14 cellular contexts compared by ENCODE assay signal in the genomic region with DNA sequence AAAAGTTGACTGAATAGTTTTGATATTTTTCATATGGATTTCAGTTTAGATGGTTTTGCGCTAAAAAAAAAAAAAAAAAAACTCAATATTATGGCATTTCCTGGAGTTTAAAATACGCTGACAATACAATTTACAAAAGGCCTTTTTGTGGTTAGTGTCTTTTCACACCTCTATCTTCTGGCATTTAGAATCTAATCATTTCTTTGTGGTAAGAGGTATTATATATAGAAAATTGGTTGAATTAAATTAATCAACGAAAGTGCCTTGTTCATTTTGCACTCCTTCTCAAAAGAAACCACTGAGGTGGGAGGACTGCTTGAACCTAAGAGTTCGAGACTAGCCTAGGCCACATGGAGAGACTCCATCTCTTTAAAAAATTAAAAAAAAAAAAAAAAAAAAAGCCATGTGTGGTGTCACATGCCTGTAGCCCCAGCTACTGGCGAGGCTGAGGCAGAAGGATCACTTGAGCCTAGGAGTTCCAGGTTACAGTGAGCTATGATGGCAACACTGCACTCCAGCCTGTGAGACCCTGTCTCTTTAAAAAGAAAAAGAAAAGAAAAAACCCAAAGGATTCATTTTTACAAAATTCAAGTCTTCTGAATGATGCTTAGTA.
DNase-seq lines count a peak whose midpoint lies in the region; ATAC-seq, FAIRE-seq and TF ChIP-seq lines count a peak whose summit lies in the region.
"Had no signal": no experiment of that assay in that cellular context is flagged by ENCODE, and none has a peak within 500 bp of the region (broad histone marks: within the 10 kb centered on the region; RNA-seq: fewer than 3 reads in every experiment).

No MANE protein-coding gene starts in this region.

- H3K56ac ChIP-seq in IMR-90 (ENCODE audit: extremely low read depth, insufficient read depth, low read length) = no peak overlapping the region

- H4K5ac ChIP-seq in IMR-90 (ENCODE audit: low read depth, low read length) = no peak overlapping the region

- no peak overlapping the region for H3K27ac ChIP-seq in IMR-90 (ENCODE audit: insufficient read depth, low read length)
- no peak overlapping the region for H3K27ac ChIP-seq in neural progenitor cell
- no peak overlapping the region for H3K27ac ChIP-seq in kidney (ENCODE audit: low read depth in 2 of 2, low read length in 2 of 2)
- H3K27ac ChIP-seq: C4-2B, thoracic aorta, WERI-Rb-1 had no signal

- H3K4ac ChIP-seq in IMR-90 (ENCODE audit: low read depth, low read length) = no peak overlapping the region

- H2BK15ac ChIP-seq in IMR-90 (ENCODE audit: low read depth, low read length) = no peak overlapping the region

- no peak overlapping the region for H3K18ac ChIP-seq in IMR-90 (ENCODE audit: low read depth, low read length)

- H4K91ac ChIP-seq in IMR-90 (ENCODE audit: insufficient read depth, low read depth, low read length) = no peak overlapping the region

- peaks cover 2% of the 10 kb centered on the region for H3K27me3 Mint-ChIP-seq in activated T-helper 2 cell treated with anti-CD3 and anti-CD28 coated beads, Interferon-gamma antibody, Interleukin-2, Interleukin-4, amounts not matched to agents 10 μg/mL and 5 μg/mL and 100 μg/mL, durations not matched to agents 14 hours and 24 hours and 36 hours (ENCODE audit: low read depth)
- H3K27me3 Mint-ChIP-seq in neural progenitor cell (ENCODE audit: insufficient read depth, low read depth) = no peaks in the 10 kb centered on the region

- H3K4me3 Mint-ChIP-seq in activated T-helper 2 cell treated with anti-CD3 and anti-CD28 coated beads, Interferon-gamma antibody, Interleukin-2, Interleukin-4, amounts not matched to agents 10 μg/mL and 5 μg/mL and 100 μg/mL, durations not matched to agents 14 hours and 24 hours and 36 hours (ENCODE audit: low read depth) = no peak overlapping the region
- no peak overlapping the region for H3K4me3 Mint-ChIP-seq in neural progenitor cell

- no peak for DNase-seq in GM06990 (ENCODE audit: extremely low read depth, insufficient read length)
- no peak for DNase-seq in IMR-90
- DNase-seq in activated T-helper 2 cell treated with anti-CD3 and anti-CD28 coated beads, Interferon-gamma antibody, Interleukin-2, Interleukin-4, amounts not matched to agents 10 μg/mL and 5 μg/mL and 100 μg/mL, durations not matched to agents 14 hours and 24 hours and 36 hours (ENCODE audit: low spot score) = no peak
- no peak for DNase-seq in neural progenitor cell (ENCODE audit: low spot score)
- no peak for DNase-seq in activated effector memory CD4-positive, alpha-beta T cell treated with anti-CD3 and anti-CD28 coated beads, Interleukin-2, amount 50 U/mL, for 16 hours
- DNase-seq in Kasumi-1 (lab: John Stamatoyannopoulos, UW) = no peak
- DNase-seq in kidney = no peak
- DNase-seq: NCI-H1417, psoas muscle, SK-N-SH, WERI-Rb-1 had no signal

- peaks cover 17% of the 10 kb centered on the region for H3K36me3 Mint-ChIP-seq in activated T-helper 2 cell treated with anti-CD3 and anti-CD28 coated beads, Interferon-gamma antibody, Interleukin-2, Interleukin-4, amounts not matched to agents 10 μg/mL and 5 μg/mL and 100 μg/mL, durations not matched to agents 14 hours and 24 hours and 36 hours (ENCODE audit: low read depth)
- H3K36me3 Mint-ChIP-seq in neural progenitor cell = no peaks in the 10 kb centered on the region
- H3K36me3 Mint-ChIP-seq: brain had no signal

- H3K4me2 ChIP-seq in IMR-90 (ENCODE audit: low read depth, low read length) (no peak overlapping the region), neural progenitor cell (peak overlapping the region; percentile 46)
- H3K4me2 ChIP-seq: SK-N-SH had no signal

- H4K8ac ChIP-seq in IMR-90 (ENCODE audit: low read depth in 2 of 2, low read length in 2 of 2) = no peak overlapping the region

- H3F3A ChIP-seq in neural progenitor cell (ENCODE audit: low read depth) = peaks cover 19% of the 10 kb centered on the region

- no peaks in the 10 kb centered on the region for H3K9me3 ChIP-seq in IMR-90 (ENCODE audit: control insufficient read depth, insufficient read depth, low read length)
- no peaks in the 10 kb centered on the region for H3K9me3 ChIP-seq in neural progenitor cell (ENCODE audit: low read depth)
- no peaks in the 10 kb centered on the region for H3K9me3 ChIP-seq in kidney (ENCODE audit: control insufficient read depth in 1 of 2, low read length in 2 of 2)
- H3K9me3 ChIP-seq: psoas muscle, SK-N-SH, thoracic aorta had no signal

- dilution Hi-C loops in IMR-90 (cut with HindIII; ENCODE audit: low sequenced_read_pairs, unreplicated experiment) = no loop called here

- peaks cover 56% of the 10 kb centered on the region for H3K4me1 Mint-ChIP-seq in activated T-helper 2 cell treated with anti-CD3 and anti-CD28 coated beads, Interferon-gamma antibody, Interleukin-2, Interleukin-4, amounts not matched to agents 10 μg/mL and 5 μg/mL and 100 μg/mL, durations not matched to agents 14 hours and 24 hours and 36 hours (ENCODE audit: low read depth)
- H3K4me1 Mint-ChIP-seq in neural progenitor cell = peaks cover 18% of the 10 kb centered on the region

- no peaks in the 10 kb centered on the region for H3K79me2 ChIP-seq in neural progenitor cell (ENCODE audit: low read depth)

- POLR2A ChIA-PET in IMR-90 (lab: Charles Lee; ENCODE audit: unreplicated experiment) = no interaction called here

- no peaks in the 10 kb centered on the region for H3K9me3 Mint-ChIP-seq in activated T-helper 2 cell treated with anti-CD3 and anti-CD28 coated beads, Interferon-gamma antibody, Interleukin-2, Interleukin-4, amounts not matched to agents 10 μg/mL and 5 μg/mL and 100 μg/mL, durations not matched to agents 14 hours and 24 hours and 36 hours
- no peaks in the 10 kb centered on the region for H3K9me3 Mint-ChIP-seq in neural progenitor cell
- H3K9me3 Mint-ChIP-seq: brain had no signal

- H3K14ac ChIP-seq in IMR-90 (replicated peaks; ENCODE audit: low read depth, low read length) = no peak overlapping the region

- TF ChIP-seq CTCF in GM06990 (IDR thresholded peaks at IDR 0.05; ENCODE audit: insufficient read depth, low read length, poor library complexity, severe bottlenecking) (peak; percentile 3), IMR-90 (conservative IDR thresholded peaks at IDR 0.05; ENCODE audit: low read depth, low read length) (no peak), neural progenitor cell (IDR thresholded peaks at IDR 0.05) (no peak), kidney (IDR thresholded peaks at IDR 0.05; ENCODE audit: borderline replicate concordance, extremely low read depth, insufficient read depth) (no peak)

- H3K9me1 ChIP-seq in IMR-90 (ENCODE audit: insufficient read depth, low read length) = no peaks in the 10 kb centered on the region

- H4K20me1 ChIP-seq in IMR-90 (ENCODE audit: insufficient read depth, low read length) = no peaks in the 10 kb centered on the region
- H4K20me1 ChIP-seq in neural progenitor cell (ENCODE audit: low read depth) = peaks cover 3% of the 10 kb centered on the region

- H2BK120ac ChIP-seq in IMR-90 (ENCODE audit: low read depth, low read length) = no peak overlapping the region

- no TSS peak for BruUV-seq in IMR-90 (replicated peaks; lab: Mats Ljungman, UMichigan)

- H3K9ac ChIP-seq in IMR-90 (ENCODE audit: low read depth, low read length) = no peak overlapping the region
- no peak overlapping the region for H3K9ac ChIP-seq in neural progenitor cell
- no peak overlapping the region for H3K9ac ChIP-seq in kidney (ENCODE audit: low read length in 2 of 2)
- H3K9ac ChIP-seq: SK-N-SH had no signal

- H3K4me1 ChIP-seq in IMR-90 (ENCODE audit: control insufficient read depth, insufficient read depth, low read length) = peaks cover 8% of the 10 kb centered on the region
- peaks cover 14% of the 10 kb centered on the region for H3K4me1 ChIP-seq in neural progenitor cell
- H3K4me1 ChIP-seq in kidney (ENCODE audit: control insufficient read depth in 1 of 2, insufficient read depth in 1 of 2, low read depth in 1 of 2, low read length in 2 of 2) = peaks cover 3 to 6% of the 10 kb centered on the region in 2 donors

- no peak overlapping the region for H2AK9ac ChIP-seq in IMR-90 (replicated peaks; ENCODE audit: low read depth, low read length, poor library complexity)

- no peak for TF ChIP-seq POLR2A in IMR-90 (IDR thresholded peaks at IDR 0.05; ENCODE audit: low read depth, low read length)

- H3K23ac ChIP-seq in IMR-90 (ENCODE audit: low read depth, low read length) = no peak overlapping the region

- H2AK5ac ChIP-seq in IMR-90 (ENCODE audit: low read depth, low read length) = no peak overlapping the region

- peaks cover 8 to 27% of the 10 kb centered on the region in 2 experiments for H3K79me1 ChIP-seq in IMR-90 (ENCODE audit: low read depth in 1 of 2, low read length in 2 of 2)

- ATAC-seq in IMR-90 (ENCODE audit: low read depth) = no peak
- ATAC-seq: psoas muscle had no signal

- H3K4me3 ChIP-seq in GM06990 (replicated peaks; ENCODE audit: low read depth, low read length) (peak overlapping the region; percentile 21), IMR-90 (ENCODE audit: insufficient read depth, low read depth, low read length) (no peak overlapping the region), neural progenitor cell (no peak overlapping the region), kidney (ENCODE audit: low read length in 2 of 2) (no peak overlapping the region)
- H3K4me3 ChIP-seq: psoas muscle, thoracic aorta had no signal

- no peak overlapping the region for H2BK20ac ChIP-seq in IMR-90 (ENCODE audit: low read depth, low read length)

- H3K27me3 ChIP-seq in GM06990 (replicated peaks; ENCODE audit: control insufficient read depth, insufficient read depth, low read length) (no peaks in the 10 kb centered on the region), IMR-90 (ENCODE audit: control insufficient read depth, insufficient read depth, low read length) (no peaks in the 10 kb centered on the region), neural progenitor cell (no peaks in the 10 kb centered on the region)

- H3K27ac Mint-ChIP-seq in activated T-helper 2 cell treated with anti-CD3 and anti-CD28 coated beads, Interferon-gamma antibody, Interleukin-2, Interleukin-4, amounts not matched to agents 10 μg/mL and 5 μg/mL and 100 μg/mL, durations not matched to agents 14 hours and 24 hours and 36 hours = peak overlapping the region; percentile 47
- no peak overlapping the region for H3K27ac Mint-ChIP-seq in neural progenitor cell

- H2BK5ac ChIP-seq in IMR-90 (ENCODE audit: low read depth, low read length, poor library complexity, severe bottlenecking) = no peak overlapping the region

- TF ChIP-seq RAD21 in IMR-90 (IDR thresholded peaks at IDR 0.05; ENCODE audit: low read length) = no peak

- H3K36me3 ChIP-seq in GM06990 (ENCODE audit: control insufficient read depth, insufficient read depth, low read length) = no peaks in the 10 kb centered on the region
- H3K36me3 ChIP-seq in IMR-90 (ENCODE audit: control insufficient read depth, insufficient read depth, low read length) = no peaks in the 10 kb centered on the region
- no peaks in the 10 kb centered on the region for H3K36me3 ChIP-seq in neural progenitor cell
- no peaks in the 10 kb centered on the region for H3K36me3 ChIP-seq in kidney (ENCODE audit: control insufficient read depth in 1 of 2, insufficient read depth in 2 of 2, low read length in 2 of 2)
- H3K36me3 ChIP-seq: thoracic aorta, WERI-Rb-1 had no signal

- in situ Hi-C loops in IMR-90 (cut with MboI; ENCODE audit: low sequenced_read_pairs) = no loop called here

- no peak overlapping the region for H2AFZ ChIP-seq in IMR-90 (replicated peaks; ENCODE audit: low read length, poor library complexity)
- H2AFZ ChIP-seq in neural progenitor cell (replicated peaks) = no peak overlapping the region

- intact Hi-C loops in IMR-90 (cut with micrococcal nuclease) (no loop called here), kidney (cut with DNase I) (no loop called here)
- intact Hi-C loops in activated T-helper 2 cell treated with anti-CD3 and anti-CD28 coated beads, Interferon-gamma antibody, Interleukin-2, Interleukin-4, amounts not matched to agents 10 μg/mL and 5 μg/mL and 100 μg/mL, durations not matched to agents 14 hours and 24 hours and 36 hours (cut with micrococcal nuclease) = loop anchor here (2.0 kb wide), 1 partner anchor 14 kb away; no protein-coding TSS in a partner anchor

- FAIRE-seq in kidney (lab: Jason Lieb, UNC) = no peak

- 100% methylated on average over 1 of the region's 5 CpGs; no CpG with 5 or more reads in 1 of the 2 experiments for whole genome bisulfite sequencing in IMR-90 (ENCODE audit: extremely low coverage in 2 of 2, insufficient read length in 1 of 2), 2 experiments

- CTCF ChIA-PET in IMR-90 (lab: Yijun Ruan, JAX) = interaction anchor here (0.6 kb wide), 1 partner anchor 65 kb away, joined by 4 read pairs; no protein-coding TSS in a partner anchor
